15 cellular contexts compared by ENCODE assay signal in genomic region chr12:107468976-107469375, GRCh38.
DNase-seq lines count a peak whose midpoint lies in the region; ATAC-seq lines count a peak whose summit lies in the region.
"Had no signal": no experiment of that assay in that cellular context is flagged by ENCODE, and none has a peak within 500 bp of the region (broad histone marks: within the 10 kb centered on the region; RNA-seq: fewer than 3 reads in every experiment).

No MANE protein-coding gene starts in this region.

- H3K27ac ChIP-seq in SJSA1, result no peak overlapping the region
- H3K27ac ChIP-seq: C4-2B had no signal

- H3K4me1 ChIP-seq in SJSA1 (replicated peaks), result peaks cover 28% of the 10 kb centered on the region
- H3K4me1 ChIP-seq: Caco-2 had no signal

- no peaks in the 10 kb centered on the region for H3K36me3 Mint-ChIP-seq in activated naive CD4-positive, alpha-beta T cell treated with anti-CD3 and anti-CD28 coated beads for 36 hours (ENCODE audit: low read depth)

- H3K4me1 Mint-ChIP-seq in activated naive CD4-positive, alpha-beta T cell treated with anti-CD3 and anti-CD28 coated beads for 36 hours (ENCODE audit: low read depth), result peaks cover 19% of the 10 kb centered on the region

- intact Hi-C loops in activated naive CD4-positive, alpha-beta T cell treated with anti-CD3 and anti-CD28 coated beads for 36 hours (cut with micrococcal nuclease), result loop anchor here (5.0 kb wide), 1 partner anchor 138 kb away; no protein-coding TSS in a partner anchor

- CTCF ChIA-PET in activated naive CD4-positive, alpha-beta T cell treated with anti-CD3 and anti-CD28 coated beads for 36 hours (lab: Charles Lee), result no interaction called here

- no peaks in the 10 kb centered on the region for H3K9me3 Mint-ChIP-seq in activated naive CD4-positive, alpha-beta T cell treated with anti-CD3 and anti-CD28 coated beads for 36 hours
- H3K9me3 Mint-ChIP-seq: CD4-positive, alpha-beta T cell; GM23338 had no signal

- H3K9me3 ChIP-seq in SJSA1 (replicated peaks), result no peaks in the 10 kb centered on the region
- H3K9me3 ChIP-seq: Caco-2 had no signal

- H3K36me3 ChIP-seq in SJSA1, result no peaks in the 10 kb centered on the region

- no peak overlapping the region for H3K4me3 Mint-ChIP-seq in activated naive CD4-positive, alpha-beta T cell treated with anti-CD3 and anti-CD28 coated beads for 36 hours
- H3K4me3 Mint-ChIP-seq: CD4-positive, alpha-beta T cell; GM23338 had no signal

- no peaks in the 10 kb centered on the region for H3K27me3 ChIP-seq in SJSA1 (replicated peaks)

- H3K27ac Mint-ChIP-seq in activated naive CD4-positive, alpha-beta T cell treated with anti-CD3 and anti-CD28 coated beads for 36 hours, result no peak overlapping the region
- H3K27ac Mint-ChIP-seq: CD4-positive, alpha-beta T cell; GM23338 had no signal

- DNase-seq in HT1080 (ENCODE audit: low read depth) (peak; percentile 38), SJSA1 (ENCODE audit: low read depth in 1 of 2, low spot score in 2 of 2) (peak; percentile 80 to 89), glomerular visceral epithelial cell (ENCODE audit: extremely low spot score) (peak; percentile 32), NCI-H1105 treated with DMSO at 0.1 percent for 48 hours (lab: John Stamatoyannopoulos, UW) (no peak), NCI-H2107 treated with DMSO at 0.1 percent for 48 hours (lab: John Stamatoyannopoulos, UW; ENCODE audit: unreplicated experiment) (no peak)
- DNase-seq in activated naive CD4-positive, alpha-beta T cell treated with anti-CD3 and anti-CD28 coated beads for 36 hours, result no peak
- DNase-seq: AML-193; Caco-2; CD4-positive, alpha-beta T cell; GDM1; HCEC 1CT had no signal

- no peak for ATAC-seq in GM18867 (IDR thresholded peaks at IDR 0.05; ENCODE audit: unreplicated experiment)
- ATAC-seq: K562 had no signal

- no peaks in the 10 kb centered on the region for H3K27me3 Mint-ChIP-seq in activated naive CD4-positive, alpha-beta T cell treated with anti-CD3 and anti-CD28 coated beads for 36 hours (ENCODE audit: low read depth)
- H3K27me3 Mint-ChIP-seq: CD4-positive, alpha-beta T cell had no signal

- H3K4me3 ChIP-seq in SJSA1, result no peak overlapping the region
- H3K4me3 ChIP-seq: GM23338, K562 had no signal

Comparison
In these comparisons a context has a peak if more than half of its experiments do, and no peak if none do; other contexts are left out.
1. DNase-seq: peak in HT1080 (single experiment), SJSA1 (2 of 2) and glomerular visceral epithelial cell (single experiment); none in NCI-H1105 treated with DMSO at 0.1 percent for 48 hours (single experiment), NCI-H2107 treated with DMSO at 0.1 percent for 48 hours (single experiment) and activated naive CD4-positive, alpha-beta T cell treated with anti-CD3 and anti-CD28 coated beads for 36 hours (single experiment).